Comparison of ENCODE assay signal across 7 cellular contexts in the genomic region with DNA sequence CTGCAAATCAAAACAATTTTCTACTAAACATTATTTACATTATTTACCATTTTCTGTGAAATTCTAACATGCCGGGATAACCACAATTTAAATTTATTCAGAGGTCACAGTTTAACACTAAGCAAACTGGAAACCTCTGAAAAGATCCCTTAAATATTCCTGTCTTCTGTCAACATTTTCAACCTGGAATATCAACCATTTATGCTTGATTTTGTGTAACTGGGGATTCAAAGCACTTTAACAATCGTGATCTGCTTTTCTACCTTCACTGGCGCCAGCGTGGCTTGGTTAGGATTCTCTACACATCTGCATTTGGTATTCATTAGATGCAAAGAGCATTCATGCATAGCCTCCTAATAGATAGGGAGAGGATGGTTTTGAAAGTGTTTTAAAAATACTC.
"Had no signal": no experiment of that assay in that cellular context is flagged by ENCODE, and none has a peak within 500 bp of the region (broad histone marks: within the 10 kb centered on the region; RNA-seq: fewer than 3 reads in every experiment).

No MANE protein-coding gene starts in this region.

- H3K27ac ChIP-seq: HL-60 had no signal

- H3K9me3 ChIP-seq: HAP-1 had no signal

- ATAC-seq: HCT116, HepG2 had no signal

- H3K36me3 ChIP-seq: HAP-1 had no signal

- H3K4me1 ChIP-seq: HAP-1 had no signal

- DNase-seq: GOT3, H7, HFFc6 had no signal

- H3K4me3 ChIP-seq: HAP-1 had no signal
